1 cellular context compared by ENCODE assay signal in the genomic region with DNA sequence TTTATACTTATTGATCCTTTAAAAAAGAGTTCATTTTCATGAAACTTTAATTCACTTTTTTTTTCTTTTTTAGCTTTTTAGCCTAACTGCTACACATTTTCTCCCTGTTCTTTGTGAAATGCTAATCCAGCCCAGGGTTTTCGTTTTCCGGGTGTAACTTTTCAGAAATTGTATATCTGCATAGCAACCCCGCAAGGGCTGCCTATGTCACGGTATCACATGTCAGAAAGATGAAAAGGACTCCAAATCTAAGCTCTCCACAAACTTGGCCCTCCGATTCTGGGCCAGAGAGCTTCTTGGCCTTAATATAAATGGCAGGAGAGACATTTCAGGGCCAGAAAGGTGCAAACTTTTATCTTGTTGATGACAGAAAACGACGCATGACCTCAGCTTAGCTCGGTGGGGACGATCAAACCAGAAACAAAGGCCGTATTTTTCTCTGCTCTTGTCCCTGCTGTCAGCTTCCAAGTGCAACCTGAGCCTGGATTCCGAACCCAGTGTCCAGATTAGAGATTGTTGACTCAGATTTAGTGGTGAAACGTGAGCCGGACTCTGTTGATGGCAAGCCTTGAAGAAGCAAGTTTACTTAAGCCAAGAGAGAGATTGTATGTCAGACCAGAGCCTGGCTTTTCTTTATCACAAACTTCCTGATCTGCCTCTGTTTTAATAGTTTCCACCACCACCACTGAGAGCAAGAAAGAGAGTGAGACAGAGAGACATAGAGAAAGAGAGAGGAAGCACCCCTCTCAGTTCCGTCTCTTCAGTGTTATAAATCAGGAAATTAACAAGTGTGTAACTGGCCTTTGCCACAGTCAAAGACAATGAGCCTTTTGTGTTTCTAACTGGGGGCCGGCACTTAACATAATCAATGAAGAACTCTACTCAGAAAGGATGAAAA.
TF ChIP-seq lines count a peak whose summit lies in the region.

No MANE protein-coding gene starts in this region.

TF ChIP-seq in GM23338, 12 proteins besides CTCF, POLR2A, EP300 and RAD21 (continued from another document):
- TF ChIP-seq ETS1 (IDR thresholded peaks at IDR 0.05) = no peak
- no peak for TF ChIP-seq JUNB (IDR thresholded peaks at IDR 0.05; ENCODE audit: unreplicated experiment)
- no peak for TF ChIP-seq NANOG (IDR thresholded peaks at IDR 0.05; ENCODE audit: borderline replicate concordance)
- no peak for TF ChIP-seq EZH2 (IDR thresholded peaks at IDR 0.05; ENCODE audit: low read depth, unreplicated experiment)
- TF ChIP-seq ZNF331 (CRISPR knock-in tag; IDR thresholded peaks at IDR 0.05; ENCODE audit: low read depth) = no peak
- TF ChIP-seq EZH2phosphoT487 (IDR thresholded peaks at IDR 0.05; ENCODE audit: unreplicated experiment) = no peak
- no peak for TF ChIP-seq ZNF114 (CRISPR knock-in tag; IDR thresholded peaks at IDR 0.05)
- TF ChIP-seq CREB1 (CRISPR knock-in tag; IDR thresholded peaks at IDR 0.05; ENCODE audit: low read depth) = no peak
- no peak for TF ChIP-seq STAT1 (IDR thresholded peaks at IDR 0.05; ENCODE audit: unreplicated experiment)
- no peak for TF ChIP-seq REST (IDR thresholded peaks at IDR 0.05; ENCODE audit: unreplicated experiment)
